Comparison of ENCODE assay signal across 27 cellular contexts in the genomic region with DNA sequence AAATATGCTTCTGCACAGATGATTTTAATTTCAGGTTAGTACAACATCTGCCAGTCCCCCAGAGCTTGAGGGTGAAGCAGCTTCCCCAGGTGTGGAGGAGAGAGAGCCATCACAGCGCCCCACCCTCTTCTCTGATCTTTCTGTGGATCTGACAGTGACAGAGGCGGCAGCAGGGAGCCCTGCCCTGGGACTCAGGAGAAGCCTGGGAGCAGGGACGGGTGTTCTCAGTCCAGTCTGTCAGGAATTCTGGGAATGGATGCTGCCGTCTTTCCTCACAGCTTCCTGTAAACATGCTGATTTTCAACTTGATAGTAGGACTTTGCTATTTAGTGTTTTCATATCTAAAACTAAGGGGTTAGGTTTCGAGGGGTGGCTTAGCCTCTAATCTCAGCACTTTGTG. TPM values are rescaled to one million over a fixed set of nuclear protein-coding genes. Genes with fewer than 3 reads are reported as not detected.
DNase-seq lines count a peak whose midpoint lies in the region; ATAC-seq, FAIRE-seq and TF ChIP-seq lines count a peak whose summit lies in the region.
"Had no signal": no experiment of that assay in that cellular context is flagged by ENCODE, and none has a peak within 500 bp of the region (broad histone marks: within the 10 kb centered on the region; RNA-seq: fewer than 3 reads in every experiment).

No MANE protein-coding gene starts in this region.

- H3K4me1 Mint-ChIP-seq in WTC11: peaks cover 7% of the 10 kb centered on the region
- H3K4me1 Mint-ChIP-seq: central memory CD8-positive, alpha-beta T cell had no signal

- TF ChIP-seq CTCF in SK-N-SH (IDR thresholded peaks at IDR 0.05) (no peak), WTC11 (IDR thresholded peaks at IDR 0.05) (no peak), keratinocyte (optimal IDR thresholded peaks at IDR 0.05 in 1 of 3, IDR thresholded peaks at IDR 0.05 in 1 of 3, conservative IDR thresholded peaks at IDR 0.05 in 1 of 3; ENCODE audit: extremely low read depth in 1 of 3, insufficient read depth in 2 of 3, low read length in 3 of 3) (no peak), smooth muscle cell (IDR thresholded peaks at IDR 0.05; ENCODE audit: borderline replicate concordance, insufficient read depth, poor library complexity, severe bottlenecking) (no peak), stomach (IDR thresholded peaks at IDR 0.05) (no peak)

- WGBS in SK-N-SH (ENCODE audit: low lambda C conversion rate): 75% methylated on average over 4 of the region's 5 CpGs
- 35% methylated on average over 5 of the region's 5 CpGs for WGBS in smooth muscle cell (ENCODE audit: low lambda C conversion rate)
- WGBS in stomach, 5 donors: 27 to 48% (median 31%) methylated on average over 5 of the region's 5 CpGs

- H3K9me3 ChIP-seq in SK-N-SH (no peaks in the 10 kb centered on the region), keratinocyte (ENCODE audit: control insufficient read depth, low read depth, low read length) (no peaks in the 10 kb centered on the region), smooth muscle cell (replicated peaks; ENCODE audit: low read depth) (no peaks in the 10 kb centered on the region), stomach (no peaks in the 10 kb centered on the region)
- H3K9me3 ChIP-seq: A549, pancreas had no signal

- TF ChIP-seq RAD21 in SK-N-SH (IDR thresholded peaks at IDR 0.05; ENCODE audit: low read length): no peak

- H3K4me2 ChIP-seq in SK-N-SH: no peak overlapping the region
- no peak overlapping the region for H3K4me2 ChIP-seq in keratinocyte (ENCODE audit: control insufficient read depth, extremely low read depth, insufficient read depth, low read depth, low read length)
- H3K4me2 ChIP-seq in smooth muscle cell: peak overlapping the region; percentile 4
- H3K4me2 ChIP-seq: A549 had no signal

- TF ChIP-seq EP300 in SK-N-SH (IDR thresholded peaks at IDR 0.05; ENCODE audit: borderline replicate concordance in 1 of 2, low read depth in 1 of 2, low read length in 1 of 2) (no peak), stomach (IDR thresholded peaks at IDR 0.05) (no peak)

- H3K9ac ChIP-seq in SK-N-SH (no peak overlapping the region), keratinocyte (ENCODE audit: control insufficient read depth, extremely low read depth, insufficient read depth, low read length) (peak overlapping the region; percentile 34), smooth muscle cell (ENCODE audit: low read depth) (peak overlapping the region; percentile 21)

- H3F3A ChIP-seq in SK-N-SH (replicated peaks; ENCODE audit: insufficient read depth): no peaks in the 10 kb centered on the region
- H3F3A ChIP-seq in smooth muscle cell (ENCODE audit: low read depth): no peaks in the 10 kb centered on the region

- intact Hi-C loops in stomach (cut with DNase I; ENCODE audit: low total_unique reads): no loop called here

- H3K9me3 Mint-ChIP-seq in WTC11: no peaks in the 10 kb centered on the region
- H3K9me3 Mint-ChIP-seq: central memory CD8-positive, alpha-beta T cell; naive thymus-derived CD4-positive, alpha-beta T cell; stimulated activated naive CD8-positive, alpha-beta T cell treated with anti-CD3 and anti-CD28 coated beads, Interleukin-15, amount 100 ng/mL, for 72 hours had no signal

- H3K9me1 ChIP-seq in keratinocyte (ENCODE audit: control insufficient read depth, extremely low read depth, insufficient read depth, low read length): no peaks in the 10 kb centered on the region

- no peaks in the 10 kb centered on the region for H4K20me1 ChIP-seq in SK-N-SH (ENCODE audit: insufficient read depth)
- H4K20me1 ChIP-seq in keratinocyte (ENCODE audit: control insufficient read depth, extremely low read depth, insufficient read depth, low read length): no peaks in the 10 kb centered on the region
- H4K20me1 ChIP-seq in smooth muscle cell (ENCODE audit: low read depth): no peaks in the 10 kb centered on the region

- H3K4me3 ChIP-seq in SK-N-SH (ENCODE audit: low read depth in 2 of 2, low read length in 1 of 2) (no peak overlapping the region), keratinocyte (ENCODE audit: control insufficient read depth in 2 of 3, extremely low read depth in 1 of 3, insufficient read depth in 2 of 3, low read depth in 1 of 3, low read length in 3 of 3) (no peak overlapping the region), smooth muscle cell (no peak overlapping the region), stomach (no peak overlapping the region)
- H3K4me3 ChIP-seq: A549, lung, pancreas had no signal

- peaks cover 0 to 3% of the 10 kb centered on the region in 2 experiments; a peak in 1 of 4 replicates for H3K4me1 ChIP-seq in SK-N-SH (ENCODE audit: control insufficient read depth in 1 of 2, insufficient read depth in 2 of 2, low read depth in 1 of 2, low read length in 1 of 2)
- H3K4me1 ChIP-seq in keratinocyte (ENCODE audit: control insufficient read depth, extremely low read depth, insufficient read depth, low read length): peaks cover 22% of the 10 kb centered on the region
- H3K4me1 ChIP-seq in smooth muscle cell (ENCODE audit: low read depth): no peaks in the 10 kb centered on the region
- H3K4me1 ChIP-seq in stomach: peaks cover 0 to 3% (median 0%) of the 10 kb centered on the region in 4 donors
- H3K4me1 ChIP-seq: pancreas had no signal

- H3K27me3 Mint-ChIP-seq in WTC11 (ENCODE audit: low read depth): no peaks in the 10 kb centered on the region; the same call in 1 of the 2 replicates
- H3K27me3 Mint-ChIP-seq: central memory CD8-positive, alpha-beta T cell; stimulated activated naive CD8-positive, alpha-beta T cell treated with anti-CD3 and anti-CD28 coated beads, Interleukin-15, amount 100 ng/mL, for 72 hours had no signal

- H3K79me2 ChIP-seq in SK-N-SH (ENCODE audit: insufficient read depth) (no peaks in the 10 kb centered on the region), keratinocyte (ENCODE audit: control insufficient read depth, insufficient read depth, low read length) (no peaks in the 10 kb centered on the region), smooth muscle cell (ENCODE audit: low read depth) (no peaks in the 10 kb centered on the region)

- no peaks in the 10 kb centered on the region for H3K36me3 Mint-ChIP-seq in WTC11
- H3K36me3 Mint-ChIP-seq: naive thymus-derived CD4-positive, alpha-beta T cell had no signal

- ATAC-seq in SK-N-SH treated with all-trans-retinoic acid at 6 μM for 48 hours (no peak), WTC11 (peak; percentile 63), HG03460 (IDR thresholded peaks at IDR 0.05; ENCODE audit: unreplicated experiment) (no peak)
- ATAC-seq: naive thymus-derived CD4-positive, alpha-beta T cell had no signal

- no peaks in the 10 kb centered on the region for H3K9me2 ChIP-seq in SK-N-SH

- CTCF ChIA-PET in SK-N-SH (lab: Yijun Ruan, JAX) (interaction anchor here (1.1 kb wide), 1 partner anchor 10 kb away, joined by 3 read pairs; no protein-coding TSS in a partner anchor), WTC11 (lab: Charles Lee) (no interaction called here)

- H2AFZ ChIP-seq in SK-N-SH (ENCODE audit: low read depth) (no peak overlapping the region), keratinocyte (ENCODE audit: control insufficient read depth, low read length) (peak overlapping the region; percentile 63), smooth muscle cell (ENCODE audit: low read depth) (peak overlapping the region; percentile 25)

- FAIRE-seq in keratinocyte (lab: Jason Lieb, UNC): no peak
- FAIRE-seq in H54 (lab: Jason Lieb, UNC): no peak
- FAIRE-seq: A549, D721Med, pancreas, urothelium cell line had no signal

- H3K36me3 ChIP-seq in SK-N-SH (replicated peaks in 1 of 2; ENCODE audit: control insufficient read depth in 1 of 2, insufficient read depth in 2 of 2, low read length in 1 of 2): no peaks in the 10 kb centered on the region
- no peaks in the 10 kb centered on the region for H3K36me3 ChIP-seq in keratinocyte (ENCODE audit: control insufficient read depth in 2 of 2, extremely low read depth in 1 of 2, insufficient read depth in 2 of 2, low read length in 2 of 2)
- H3K36me3 ChIP-seq in smooth muscle cell (ENCODE audit: low read depth): no peaks in the 10 kb centered on the region
- H3K36me3 ChIP-seq in stomach: no peaks in the 10 kb centered on the region
- H3K36me3 ChIP-seq: pancreas had no signal

- no peak overlapping the region for H3K27ac Mint-ChIP-seq in WTC11
- H3K27ac Mint-ChIP-seq: naive thymus-derived CD4-positive, alpha-beta T cell had no signal

- H3K27me3 ChIP-seq in SK-N-SH (ENCODE audit: insufficient read depth): no peaks in the 10 kb centered on the region
- H3K27me3 ChIP-seq in keratinocyte (ENCODE audit: control insufficient read depth, extremely low read depth, insufficient read depth, low read length): no peaks in the 10 kb centered on the region
- no peaks in the 10 kb centered on the region for H3K27me3 ChIP-seq in smooth muscle cell (ENCODE audit: low read depth)
- no peaks in the 10 kb centered on the region for H3K27me3 ChIP-seq in stomach
- H3K27me3 ChIP-seq: pancreas had no signal

- dilution Hi-C loops in keratinocyte (cut with MboI; ENCODE audit: extremely low pct_ligation_motif_present, low sequenced_read_pairs): no loop called here

- TF ChIP-seq POLR2A in H54 (IDR thresholded peaks at IDR 0.05; ENCODE audit: low read depth, low read length): no peak
- TF ChIP-seq POLR2A in stomach (IDR thresholded peaks at IDR 0.05): no peak

- H3K27ac ChIP-seq in SK-N-SH (ENCODE audit: low read depth in 2 of 2, low read length in 1 of 2) (no peak overlapping the region), keratinocyte (ENCODE audit: control insufficient read depth, insufficient read depth, low read length) (peak overlapping the region; percentile 59), smooth muscle cell (ENCODE audit: low read depth) (peak overlapping the region; percentile 43), stomach (no peak overlapping the region)

- DNase-seq in SK-N-SH (peak; percentile 32), WTC11 (ENCODE audit: low spot score) (no peak), keratinocyte (ENCODE audit: low read depth, low spot score) (no peak), smooth muscle cell (lab: John Stamatoyannopoulos, UW; ENCODE audit: unreplicated experiment) (no peak), H54 (ENCODE audit: insufficient read length, low spot score) (no peak), stomach (no peak)
- DNase-seq: activated CD4-positive, alpha-beta T cell treated with anti-CD3 and anti-CD28 coated beads, Interleukin-2, amount 50 U/mL, for 4 hours; activated naive CD4-positive, alpha-beta T cell treated with Interleukin-2 at 50 U/mL for 16 hours; aorta; effector CD4-positive, alpha-beta T cell; HCEC 1CT; head of caudate nucleus; naive thymus-derived CD4-positive, alpha-beta T cell; NCI-H1930; NCI-H510A treated with DMSO at 0.1 percent for 48 hours; OCI-M1; pancreas; stimulated activated CD4-positive, alpha-beta T cell treated with anti-CD3 and anti-CD28 coated beads, Interleukin-2, amount 100 ng/mL, for 24 hours; stimulated activated naive CD8-positive, alpha-beta T cell treated with anti-CD3 and anti-CD28 coated beads, Interleukin-15, amount 100 ng/mL, for 72 hours; T-helper 1 cell had no signal

- no peak overlapping the region for H3K4me3 Mint-ChIP-seq in WTC11
- H3K4me3 Mint-ChIP-seq: central memory CD8-positive, alpha-beta T cell; naive thymus-derived CD4-positive, alpha-beta T cell had no signal

- POLR2A ChIA-PET in SK-N-SH (lab: Yijun Ruan, JAX) (no interaction called here), WTC11 (lab: Charles Lee) (no interaction called here)

RNA-seq across cellular contexts. Expression of a gene that starts 11.4 kb away (rescaled TPM):
- 4.7 and 5.4 TPM in 2 replicates for polyA plus RNA-seq in SK-N-SH (2012; rRNA removed)
- 8.9 and 12.6 TPM in 2 replicates for polyA plus RNA-seq in SK-N-SH (2012; cell fraction: cytosol; rRNA removed)
- 1.9 and 6.2 TPM in 2 replicates for polyA plus RNA-seq in SK-N-SH (2012; cell fraction: nucleus; rRNA removed)
- 30.5 to 34.6 TPM (median 32.5 TPM) in 3 replicates for total RNA-seq in WTC11 (2021)
- 26.4 to 34.6 TPM (median 31.2 TPM) in 3 replicates for polyA plus RNA-seq in keratinocyte
- polyA plus RNA-seq in keratinocyte (2011; ENCODE audit: low read depth): 53.6 TPM
- 42.9 and 50.0 TPM in 2 replicates for polyA plus RNA-seq in keratinocyte (2011; cell fraction: cytosol; rRNA removed)
- polyA plus RNA-seq in keratinocyte (2011; cell fraction: nucleus; rRNA removed): 27.8 and 33.4 TPM in 2 replicates
- polyA plus RNA-seq in keratinocyte (2012; ENCODE audit: low replicate concordance): 22.4 and 27.3 TPM in 2 replicates
- 6.6 to 27.2 TPM (median 24.0 TPM) in 3 replicates for polyA minus RNA-seq in keratinocyte
- polyA minus RNA-seq in keratinocyte (2011; cell fraction: cytosol; rRNA and poly(A)+ RNA removed): 77.3 TPM
- polyA minus RNA-seq in keratinocyte (2011; cell fraction: nucleus; rRNA and poly(A)+ RNA removed): 18.4 and 30.9 TPM in 2 replicates
- total RNA-seq in smooth muscle cell: 34.7 and 42.2 TPM in 2 replicates
- polyA plus RNA-seq in smooth muscle cell: 10.7 and 11.5 TPM in 2 replicates
- 100 to 1,000 TPM in 1 of 5 donors, 10 to 100 TPM in 3, 1 to 10 TPM in 1; 2.0 to 103 (median 23.2) TPM for total RNA-seq in stomach
- polyA plus RNA-seq in stomach: 10 to 100 TPM in 2 of 3 donors, 1 to 10 TPM in 1; 4.5 to 13.6 (median 13.4) TPM

RNA-seq across cellular contexts. Expression of a gene that starts 20.8 kb away (rescaled TPM):
- polyA plus RNA-seq in SK-N-SH (2012; rRNA removed) (319 and 321 TPM in 2 replicates), keratinocyte (123 to 208 TPM (median 154 TPM) in 3 replicates), smooth muscle cell (641 and 660 TPM in 2 replicates), stomach (100 to 1,000 TPM; 211 to 432 (median 244) TPM)
- 411 and 679 TPM in 2 replicates for polyA plus RNA-seq in SK-N-SH (2012; cell fraction: cytosol; rRNA removed)
- 82.3 and 147 TPM in 2 replicates for polyA plus RNA-seq in SK-N-SH (2012; cell fraction: nucleus; rRNA removed)
- total RNA-seq in WTC11 (2021) (133 to 159 TPM (median 155 TPM) in 3 replicates), smooth muscle cell (180 and 189 TPM in 2 replicates), stomach (10 to 100 TPM in 4 of 5 donors, 1 to 10 TPM in 1; 8.4 to 69.8 (median 33.0) TPM)
- 24.1 TPM for polyA plus RNA-seq in keratinocyte (2011; ENCODE audit: low read depth)
- polyA plus RNA-seq in keratinocyte (2011; cell fraction: cytosol; rRNA removed): 180 and 341 TPM in 2 replicates
- 63.1 and 79.2 TPM in 2 replicates for polyA plus RNA-seq in keratinocyte (2011; cell fraction: nucleus; rRNA removed)
- 171 and 189 TPM in 2 replicates for polyA plus RNA-seq in keratinocyte (2012; ENCODE audit: low replicate concordance)
- 15.4 to 36.3 TPM (median 20.9 TPM) in 3 replicates for polyA minus RNA-seq in keratinocyte
- polyA minus RNA-seq in keratinocyte (2011; cell fraction: cytosol; rRNA and poly(A)+ RNA removed): 46.2 TPM
- polyA minus RNA-seq in keratinocyte (2011; cell fraction: nucleus; rRNA and poly(A)+ RNA removed): 7.2 and 18.6 TPM in 2 replicates

RNA-seq across cellular contexts. Expression of a gene that starts 56.4 kb away (rescaled TPM):
- polyA plus RNA-seq in SK-N-SH (2012; rRNA removed) (23.3 and 28.5 TPM in 2 replicates), keratinocyte (17.4 to 27.4 TPM (median 19.1 TPM) in 3 replicates), smooth muscle cell (9.0 and 13.8 TPM in 2 replicates), stomach (10 to 100 TPM in 1 of 3 donors, 1 to 10 TPM in 2; 8.2 to 13.0 (median 9.3) TPM)
- polyA plus RNA-seq in SK-N-SH (2012; cell fraction: cytosol; rRNA removed): 32.3 and 44.5 TPM in 2 replicates
- polyA plus RNA-seq in SK-N-SH (2012; cell fraction: nucleus; rRNA removed): 17.9 and 27.1 TPM in 2 replicates
- total RNA-seq in WTC11 (2021) (14.9 to 17.2 TPM (median 14.9 TPM) in 3 replicates), smooth muscle cell (12.5 and 41.0 TPM in 2 replicates), stomach (10 to 100 TPM in 3 of 5 donors, 1 to 10 TPM in 2; 1.2 to 30.8 (median 14.8) TPM)
- 65.0 TPM for polyA plus RNA-seq in keratinocyte (2011; ENCODE audit: low read depth)
- polyA plus RNA-seq in keratinocyte (2011; cell fraction: cytosol; rRNA removed): 17.6 and 25.8 TPM in 2 replicates
- 19.3 and 27.2 TPM in 2 replicates for polyA plus RNA-seq in keratinocyte (2011; cell fraction: nucleus; rRNA removed)
- 18.3 and 27.6 TPM in 2 replicates for polyA plus RNA-seq in keratinocyte (2012; ENCODE audit: low replicate concordance)
- 0.49 to 7.8 TPM (median 7.1 TPM) in 3 replicates for polyA minus RNA-seq in keratinocyte
- 8.4 TPM for polyA minus RNA-seq in keratinocyte (2011; cell fraction: cytosol; rRNA and poly(A)+ RNA removed)
- polyA minus RNA-seq in keratinocyte (2011; cell fraction: nucleus; rRNA and poly(A)+ RNA removed): 6.8 and 13.0 TPM in 2 replicates

Comparison
In these comparisons a context has a peak if more than half of its experiments do, and no peak if none do; other contexts are left out.
1. H3K27ac ChIP-seq: peak in keratinocyte (single experiment) and smooth muscle cell (single experiment); none in SK-N-SH (0 of 2) and stomach (0 of 5).